In genomic region chr4:2259541-2260267, GRCh38 we compare ENCODE assay signal across 7 cellular contexts. TPM values are rescaled to one million over a fixed set of nuclear protein-coding genes. Genes with fewer than 3 reads are reported as not detected.
DNase-seq lines count a peak whose midpoint lies in the region; ATAC-seq, FAIRE-seq and TF ChIP-seq lines count a peak whose summit lies in the region.

No MANE protein-coding gene starts in this region.

- peak overlapping the region; percentile 4; the same call in 1 of the 2 replicates for H3K4me3 ChIP-seq in LNCaP clone FGC (ENCODE audit: low read depth, low read length)
- H3K4me3 ChIP-seq in GM12878: peak overlapping the region; percentile 88; the same call in 1 of the 2 replicates
- H3K4me3 ChIP-seq in kidney (ENCODE audit: low read length in 2 of 2): peak overlapping the region; percentile 46 to 73
- peak overlapping the region; percentile 99 for H3K4me3 ChIP-seq in smooth muscle cell

- no peak overlapping the region; the same call in 1 of the 2 replicates for H3K9ac ChIP-seq in GM12878 (ENCODE audit: control insufficient read depth, insufficient read depth, low read length)
- peak overlapping the region; percentile 57 to 67 for H3K9ac ChIP-seq in kidney (ENCODE audit: low read length in 2 of 2)
- peak overlapping the region; percentile 96 for H3K9ac ChIP-seq in smooth muscle cell (ENCODE audit: low read depth)

- CTCF ChIA-PET in GM12878 (lab: Yijun Ruan, JAX): no interaction called here

- peak overlapping the region; percentile 89 for H3K4me2 ChIP-seq in GM12878 (ENCODE audit: control insufficient read depth, insufficient read depth)
- peak overlapping the region; percentile 98 for H3K4me2 ChIP-seq in smooth muscle cell

- H2AFZ ChIP-seq in GM12878 (ENCODE audit: control insufficient read depth, low read depth, low read length) (no peak overlapping the region), smooth muscle cell (ENCODE audit: low read depth) (no peak overlapping the region)

- H3F3A ChIP-seq in smooth muscle cell (ENCODE audit: low read depth): no peaks in the 10 kb centered on the region

- ATAC-seq in GM12878: no peak
- ATAC-seq in HG02970 (IDR thresholded peaks at IDR 0.05; ENCODE audit: low FRiP score, unreplicated experiment): no peak

- TF ChIP-seq RAD21 in GM12878 (IDR thresholded peaks at IDR 0.05; ENCODE audit: insufficient read depth, low read depth, low read length): no peak

- RAD21 ChIA-PET in GM12878 (lab: Charles Lee; ENCODE audit: unreplicated experiment): no interaction called here

- H3K27me3 ChIP-seq in GM12878 (replicated peaks in 1 of 2; ENCODE audit: control insufficient read depth in 2 of 2, insufficient read depth in 2 of 2, low read length in 1 of 2) (no peaks in the 10 kb centered on the region), smooth muscle cell (ENCODE audit: low read depth) (no peaks in the 10 kb centered on the region)

- DNase-seq in LNCaP clone FGC (ENCODE audit: low read depth) (no peak), GM12878 (ENCODE audit: low read depth, low spot score) (no peak), kidney (no peak), smooth muscle cell (lab: John Stamatoyannopoulos, UW; ENCODE audit: unreplicated experiment) (no peak), GM20000 (ENCODE audit: low spot score) (no peak), islet precursor cell (no peak)

- FAIRE-seq in GM12878 (lab: Jason Lieb, UNC) (no peak), kidney (lab: Jason Lieb, UNC) (no peak)

- WGBS in GM12878 (ENCODE audit: insufficient coverage, insufficient replicate concordance, low lambda C conversion rate, missing lambda C conversion rate): 87% methylated on average over 14 of the region's 14 CpGs
- 97% methylated on average over 14 of the region's 14 CpGs for WGBS in smooth muscle cell (ENCODE audit: low lambda C conversion rate)

- TF ChIP-seq POLR2A in GM12878 (IDR thresholded peaks at IDR 0.05; ENCODE audit: low read depth, low read length): no peak

- H4K20me1 ChIP-seq in GM12878 (ENCODE audit: control insufficient read depth, insufficient read depth) (no peaks in the 10 kb centered on the region; the same call in 1 of the 2 replicates), smooth muscle cell (ENCODE audit: low read depth) (peaks cover 65% of the 10 kb centered on the region)

- no peak overlapping the region for H3K27ac ChIP-seq in GM12878 (ENCODE audit: control insufficient read depth, insufficient read depth)
- peak overlapping the region in 1 of 2 donors; percentile 62 for H3K27ac ChIP-seq in kidney (ENCODE audit: low read depth in 2 of 2, low read length in 2 of 2)
- H3K27ac ChIP-seq in smooth muscle cell (ENCODE audit: low read depth): no peak overlapping the region

- POLR2A ChIA-PET in GM12878 (lab: Charles Lee): interaction anchor here (1.3 kb wide), 1 partner anchor 17 kb away, joined by 5 read pairs; the partner anchor contains the start of genes HAUS3 and POLN

- intact Hi-C loops in GM12878 (cut with micrococcal nuclease; ENCODE audit: unreplicated experiment): loop anchor here (10.0 kb wide), 1 partner anchor 815 kb away; the partner anchor contains the start of genes HTT and HTT-AS
- intact Hi-C loops in kidney (cut with DNase I): no loop called here

- SMC1A ChIA-PET in GM12878 (lab: Charles Lee; ENCODE audit: uncharacterized antibody, unreplicated experiment): no interaction called here

- peaks cover 0 to 3% of the 10 kb centered on the region in 2 experiments; a peak in 2 of 4 replicates for H3K36me3 ChIP-seq in GM12878 (ENCODE audit: control insufficient read depth in 2 of 2, insufficient read depth in 2 of 2, low read length in 1 of 2)
- H3K36me3 ChIP-seq in kidney (ENCODE audit: control insufficient read depth in 1 of 2, insufficient read depth in 2 of 2, low read length in 2 of 2): peaks cover under 1 to 3% of the 10 kb centered on the region in 2 donors
- H3K36me3 ChIP-seq in smooth muscle cell (ENCODE audit: low read depth): no peaks in the 10 kb centered on the region

- TF ChIP-seq CTCF in LNCaP clone FGC (IDR thresholded peaks at IDR 0.05; ENCODE audit: control insufficient read depth, extremely low read depth, insufficient read depth) (no peak), GM12878 (IDR thresholded peaks at IDR 0.05 in 2 of 3, conservative IDR thresholded peaks at IDR 0.05 in 1 of 3; ENCODE audit: control insufficient read depth in 2 of 3, extremely low read depth in 1 of 3, insufficient read depth in 1 of 3, low read depth in 3 of 3, low read length in 3 of 3) (no peak), kidney (IDR thresholded peaks at IDR 0.05; ENCODE audit: borderline replicate concordance, extremely low read depth, insufficient read depth) (no peak), smooth muscle cell (IDR thresholded peaks at IDR 0.05; ENCODE audit: borderline replicate concordance, insufficient read depth, poor library complexity, severe bottlenecking) (no peak), GM20000 (IDR thresholded peaks at IDR 0.05; ENCODE audit: extremely low read depth, missing control alignments) (no peak)

- no TSS peak for BruUV-seq in GM12878 (replicated peaks; lab: Mats Ljungman, UMichigan)

- H3K9me3 ChIP-seq in GM12878 (replicated peaks; ENCODE audit: control insufficient read depth, insufficient read depth, low read length) (no peaks in the 10 kb centered on the region), kidney (ENCODE audit: control insufficient read depth in 1 of 2, low read length in 2 of 2) (no peaks in the 10 kb centered on the region), smooth muscle cell (replicated peaks; ENCODE audit: low read depth) (no peaks in the 10 kb centered on the region)

- peaks cover 10% of the 10 kb centered on the region for H3K79me2 ChIP-seq in GM12878 (ENCODE audit: control insufficient read depth, insufficient read depth, low read length)
- peaks cover 48% of the 10 kb centered on the region for H3K79me2 ChIP-seq in smooth muscle cell (ENCODE audit: low read depth)

- H3K4me1 ChIP-seq in GM12878 (ENCODE audit: control insufficient read depth, insufficient read depth, low read length) (no peaks in the 10 kb centered on the region; the same call in 1 of the 2 replicates), kidney (ENCODE audit: control insufficient read depth in 1 of 2, insufficient read depth in 1 of 2, low read depth in 1 of 2, low read length in 2 of 2) (peaks cover 18 to 67% of the 10 kb centered on the region in 2 donors), smooth muscle cell (ENCODE audit: low read depth) (peaks cover 20% of the 10 kb centered on the region)

- in situ Hi-C loops in GM12878 (cut with MboI): no loop called here

- TF ChIP-seq EP300 in GM12878 (IDR thresholded peaks at IDR 0.05; ENCODE audit: borderline replicate concordance in 1 of 2, control insufficient read depth in 1 of 2, low read depth in 2 of 2, low read length in 2 of 2): no peak

RNA-seq across cellular contexts. Expression of gene MXD4, which starts 2.2 kb away (rescaled TPM):
- total RNA-seq in GM12878 (2013; cell fraction: nucleolus; rRNA removed): 22.6 and 25.9 TPM in 2 replicates
- total RNA-seq in GM12878 (2014; rRNA removed) (15.5 and 18.7 TPM in 2 replicates), GM12878 (2014; rRNA removed; fragmentation: Illumina TruSeq; extraction: Trizol) (5.5 and 6.1 TPM in 2 replicates), GM12878 (2021) (25.6 and 26.4 TPM in 2 replicates), kidney (84.8 TPM), smooth muscle cell (26.8 and 28.2 TPM in 2 replicates)
- polyA plus RNA-seq in GM12878 (2011; ENCODE audit: low read depth): 8.0 TPM
- polyA plus RNA-seq in GM12878 (2011; rRNA removed) (6.4 and 9.9 TPM in 2 replicates), GM12878 (2014; fragmentation: Illumina TruSeq; extraction: Trizol) (2.0 and 4.3 TPM in 2 replicates), GM12878 (2014; fragmentation: Nextera tagmentation; extraction: Ambion mirVana) (under 1 TPM; 0.21 to 0.44 TPM), GM12878 (2014; rRNA removed) (18.1 and 22.2 TPM in 2 replicates), GM12878 (2016; fragmentation: Nextera tagmentation; extraction: Ambion mirVana) (1 to 10 TPM; 3.6 to 5.0 TPM), kidney (ENCODE audit: insufficient read depth, low read depth, low replicate concordance) (49.8 TPM), smooth muscle cell (81.8 and 87.6 TPM in 2 replicates)
- 7.5 and 14.9 TPM in 2 replicates for polyA plus RNA-seq in GM12878 (2011; cell fraction: cytosol; rRNA removed)
- 62.6 and 69.2 TPM in 2 replicates for polyA plus RNA-seq in GM12878 (2011; cell fraction: nucleus; rRNA removed)
- 14.5 and 24.2 TPM in 2 replicates for polyA plus RNA-seq in GM12878 (2012)
- polyA minus RNA-seq in GM12878 (2011; rRNA and poly(A)+ RNA removed): 5.7 and 13.2 TPM in 2 replicates
- polyA minus RNA-seq in GM12878 (2011; cell fraction: cytosol; rRNA and poly(A)+ RNA removed): 2.9 and 3.3 TPM in 2 replicates
- polyA minus RNA-seq in GM12878 (2011; cell fraction: nucleus; rRNA and poly(A)+ RNA removed): 17.3 and 27.3 TPM in 2 replicates

RNA-seq across cellular contexts. Expression of gene HAUS3, which starts 17.8 kb away (rescaled TPM):
- total RNA-seq in GM12878 (2013; cell fraction: nucleolus; rRNA removed): 25.7 and 27.0 TPM in 2 replicates
- total RNA-seq in GM12878 (2014; rRNA removed) (9.5 and 10.9 TPM in 2 replicates), GM12878 (2014; rRNA removed; fragmentation: Illumina TruSeq; extraction: Trizol) (12.7 TPM in 2 replicates), GM12878 (2021) (13.2 and 13.5 TPM in 2 replicates), kidney (12.1 TPM), smooth muscle cell (15.1 and 16.2 TPM in 2 replicates)
- 7.7 TPM for polyA plus RNA-seq in GM12878 (2011; ENCODE audit: low read depth)
- polyA plus RNA-seq in GM12878 (2011; rRNA removed) (11.4 and 23.9 TPM in 2 replicates), GM12878 (2014; fragmentation: Illumina TruSeq; extraction: Trizol) (13.9 and 19.8 TPM in 2 replicates), GM12878 (2014; fragmentation: Nextera tagmentation; extraction: Ambion mirVana) (1 to 10 TPM; 4.2 to 7.3 TPM), GM12878 (2014; rRNA removed) (10.0 and 11.8 TPM in 2 replicates), GM12878 (2016; fragmentation: Nextera tagmentation; extraction: Ambion mirVana) (10 to 100 TPM; 20.2 to 23.9 TPM), kidney (ENCODE audit: insufficient read depth, low read depth, low replicate concordance) (4.1 TPM), smooth muscle cell (8.7 and 13.4 TPM in 2 replicates)
- 4.5 TPM in 2 replicates for polyA plus RNA-seq in GM12878 (2011; cell fraction: cytosol; rRNA removed)
- polyA plus RNA-seq in GM12878 (2011; cell fraction: nucleus; rRNA removed): 11.0 and 11.2 TPM in 2 replicates
- polyA plus RNA-seq in GM12878 (2012): 11.3 and 14.1 TPM in 2 replicates
- 3.5 and 3.6 TPM in 2 replicates for polyA minus RNA-seq in GM12878 (2011; rRNA and poly(A)+ RNA removed)
- polyA minus RNA-seq in GM12878 (2011; cell fraction: cytosol; rRNA and poly(A)+ RNA removed): 2.9 and 4.3 TPM in 2 replicates
- 5.6 and 9.9 TPM in 2 replicates for polyA minus RNA-seq in GM12878 (2011; cell fraction: nucleus; rRNA and poly(A)+ RNA removed)

RNA-seq across cellular contexts. Expression of gene POLN, which starts 17.8 kb away (rescaled TPM):
- 2.2 and 5.4 TPM in 2 replicates for total RNA-seq in GM12878 (2013; cell fraction: nucleolus; rRNA removed)
- total RNA-seq in GM12878 (2014; rRNA removed) (0.98 and 1.2 TPM in 2 replicates), GM12878 (2014; rRNA removed; fragmentation: Illumina TruSeq; extraction: Trizol) (0.63 and 0.74 TPM in 2 replicates), GM12878 (2021) (0.95 and 1.7 TPM in 2 replicates), kidney (3.8 TPM), smooth muscle cell (0.63 and 3.0 TPM in 2 replicates)
- polyA plus RNA-seq in GM12878 (2011; ENCODE audit: low read depth): 0.22 TPM
- polyA plus RNA-seq in GM12878 (2011; rRNA removed) (0.30 and 0.41 TPM in 2 replicates), GM12878 (2014; fragmentation: Illumina TruSeq; extraction: Trizol) (0.48 and 1.3 TPM in 2 replicates), GM12878 (2014; fragmentation: Nextera tagmentation; extraction: Ambion mirVana) (under 1 TPM in 1 of 2 experiments, not detected in 1; 0.09 TPM), GM12878 (2014; rRNA removed) (0.94 and 0.96 TPM in 2 replicates), GM12878 (2016; fragmentation: Nextera tagmentation; extraction: Ambion mirVana) (1 to 10 TPM; 1.2 to 2.0 TPM), kidney (ENCODE audit: insufficient read depth, low read depth, low replicate concordance) (1.3 TPM), smooth muscle cell (0.35 and 2.0 TPM in 2 replicates)
- polyA plus RNA-seq in GM12878 (2011; cell fraction: cytosol; rRNA removed): 0.39 and 0.40 TPM in 2 replicates
- 0.73 and 0.97 TPM in 2 replicates for polyA plus RNA-seq in GM12878 (2011; cell fraction: nucleus; rRNA removed)
- 0.24 and 0.67 TPM in 2 replicates for polyA plus RNA-seq in GM12878 (2012)
- 0.15 and 0.51 TPM in 2 replicates for polyA minus RNA-seq in GM12878 (2011; rRNA and poly(A)+ RNA removed)
- polyA minus RNA-seq in GM12878 (2011; cell fraction: cytosol; rRNA and poly(A)+ RNA removed): not detected in 2 replicates
- polyA minus RNA-seq in GM12878 (2011; cell fraction: nucleus; rRNA and poly(A)+ RNA removed): 0.36 and 1.1 TPM in 2 replicates

Comparison
In these comparisons a context has a peak if more than half of its experiments do, and no peak if none do; other contexts are left out.
1. H3K4me3 ChIP-seq: peak in every context shown above with its lines; median percentile 99 in smooth muscle cell; 88 in GM12878; 60 in kidney; 4 in LNCaP clone FGC.